ENCODE assay signal across 1 cellular context in the genomic region with DNA sequence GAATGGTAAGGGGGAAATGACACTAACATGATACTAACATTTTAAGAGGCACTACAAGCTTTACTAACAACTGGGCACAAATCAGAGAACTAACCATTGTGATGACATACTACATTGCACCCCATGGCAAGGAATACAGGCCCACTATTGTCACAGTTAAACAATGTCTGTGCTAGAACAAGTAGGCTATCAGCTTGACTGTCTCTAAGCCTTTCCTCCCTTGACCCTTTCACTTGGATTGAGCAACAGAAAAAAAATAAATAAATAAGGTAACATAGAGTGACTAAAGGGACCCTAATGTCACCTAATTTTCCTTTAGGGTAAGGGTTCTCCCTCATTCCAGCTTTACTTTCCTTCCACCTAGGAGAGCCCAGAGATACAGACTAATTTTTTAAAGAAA.
TF ChIP-seq lines count a peak whose summit lies in the region.

No MANE protein-coding gene starts in this region.

TF ChIP-seq in GM23338, 12 proteins besides CTCF, POLR2A, EP300 and RAD21 (continued from another document):
- TF ChIP-seq, protein P1, sequence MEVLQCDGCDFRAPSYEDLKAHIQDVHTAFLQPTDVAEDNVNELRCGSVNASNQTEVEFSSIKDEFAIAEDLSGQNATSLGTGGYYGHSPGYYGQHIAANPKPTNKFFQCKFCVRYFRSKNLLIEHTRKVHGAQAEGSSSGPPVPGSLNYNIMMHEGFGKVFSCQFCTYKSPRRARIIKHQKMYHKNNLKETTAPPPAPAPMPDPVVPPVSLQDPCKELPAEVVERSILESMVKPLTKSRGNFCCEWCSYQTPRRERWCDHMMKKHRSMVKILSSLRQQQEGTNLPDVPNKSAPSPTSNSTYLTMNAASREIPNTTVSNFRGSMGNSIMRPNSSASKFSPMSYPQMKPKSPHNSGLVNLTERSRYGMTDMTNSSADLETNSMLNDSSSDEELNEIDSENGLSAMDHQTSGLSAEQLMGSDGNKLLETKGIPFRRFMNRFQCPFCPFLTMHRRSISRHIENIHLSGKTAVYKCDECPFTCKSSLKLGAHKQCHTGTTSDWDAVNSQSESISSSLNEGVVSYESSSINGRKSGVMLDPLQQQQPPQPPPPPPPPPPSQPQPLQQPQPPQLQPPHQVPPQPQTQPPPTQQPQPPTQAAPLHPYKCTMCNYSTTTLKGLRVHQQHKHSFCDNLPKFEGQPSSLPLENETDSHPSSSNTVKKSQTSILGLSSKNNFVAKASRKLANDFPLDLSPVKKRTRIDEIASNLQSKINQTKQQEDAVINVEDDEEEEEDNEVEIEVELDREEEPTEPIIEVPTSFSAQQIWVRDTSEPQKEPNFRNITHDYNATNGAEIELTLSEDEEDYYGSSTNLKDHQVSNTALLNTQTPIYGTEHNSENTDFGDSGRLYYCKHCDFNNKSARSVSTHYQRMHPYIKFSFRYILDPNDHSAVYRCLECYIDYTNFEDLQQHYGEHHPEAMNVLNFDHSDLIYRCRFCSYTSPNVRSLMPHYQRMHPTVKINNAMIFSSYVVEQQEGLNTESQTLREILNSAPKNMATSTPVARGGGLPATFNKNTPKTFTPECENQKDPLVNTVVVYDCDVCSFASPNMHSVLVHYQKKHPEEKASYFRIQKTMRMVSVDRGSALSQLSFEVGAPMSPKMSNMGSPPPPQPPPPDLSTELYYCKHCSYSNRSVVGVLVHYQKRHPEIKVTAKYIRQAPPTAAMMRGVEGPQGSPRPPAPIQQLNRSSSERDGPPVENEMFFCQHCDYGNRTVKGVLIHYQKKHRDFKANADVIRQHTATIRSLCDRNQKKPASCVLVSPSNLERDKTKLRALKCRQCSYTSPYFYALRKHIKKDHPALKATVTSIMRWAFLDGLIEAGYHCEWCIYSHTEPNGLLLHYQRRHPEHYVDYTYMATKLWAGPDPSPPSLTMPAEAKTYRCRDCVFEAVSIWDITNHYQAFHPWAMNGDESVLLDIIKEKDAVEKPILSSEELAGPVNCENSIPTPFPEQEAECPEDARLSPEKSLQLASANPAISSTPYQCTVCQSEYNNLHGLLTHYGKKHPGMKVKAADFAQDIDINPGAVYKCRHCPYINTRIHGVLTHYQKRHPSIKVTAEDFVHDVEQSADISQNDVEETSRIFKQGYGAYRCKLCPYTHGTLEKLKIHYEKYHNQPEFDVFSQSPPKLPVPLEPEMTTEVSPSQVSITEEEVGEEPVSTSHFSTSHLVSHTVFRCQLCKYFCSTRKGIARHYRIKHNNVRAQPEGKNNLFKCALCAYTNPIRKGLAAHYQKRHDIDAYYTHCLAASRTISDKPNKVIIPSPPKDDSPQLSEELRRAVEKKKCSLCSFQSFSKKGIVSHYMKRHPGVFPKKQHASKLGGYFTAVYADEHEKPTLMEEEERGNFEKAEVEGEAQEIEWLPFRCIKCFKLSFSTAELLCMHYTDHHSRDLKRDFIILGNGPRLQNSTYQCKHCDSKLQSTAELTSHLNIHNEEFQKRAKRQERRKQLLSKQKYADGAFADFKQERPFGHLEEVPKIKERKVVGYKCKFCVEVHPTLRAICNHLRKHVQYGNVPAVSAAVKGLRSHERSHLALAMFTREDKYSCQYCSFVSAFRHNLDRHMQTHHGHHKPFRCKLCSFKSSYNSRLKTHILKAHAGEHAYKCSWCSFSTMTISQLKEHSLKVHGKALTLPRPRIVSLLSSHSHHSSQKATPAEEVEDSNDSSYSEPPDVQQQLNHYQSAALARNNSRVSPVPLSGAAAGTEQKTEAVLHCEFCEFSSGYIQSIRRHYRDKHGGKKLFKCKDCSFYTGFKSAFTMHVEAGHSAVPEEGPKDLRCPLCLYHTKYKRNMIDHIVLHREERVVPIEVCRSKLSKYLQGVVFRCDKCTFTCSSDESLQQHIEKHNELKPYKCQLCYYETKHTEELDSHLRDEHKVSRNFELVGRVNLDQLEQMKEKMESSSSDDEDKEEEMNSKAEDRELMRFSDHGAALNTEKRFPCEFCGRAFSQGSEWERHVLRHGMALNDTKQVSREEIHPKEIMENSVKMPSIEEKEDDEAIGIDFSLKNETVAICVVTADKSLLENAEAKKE (CRISPR knock-in tag; IDR thresholded peaks at IDR 0.05) = no peak
- TF ChIP-seq, protein P2, sequence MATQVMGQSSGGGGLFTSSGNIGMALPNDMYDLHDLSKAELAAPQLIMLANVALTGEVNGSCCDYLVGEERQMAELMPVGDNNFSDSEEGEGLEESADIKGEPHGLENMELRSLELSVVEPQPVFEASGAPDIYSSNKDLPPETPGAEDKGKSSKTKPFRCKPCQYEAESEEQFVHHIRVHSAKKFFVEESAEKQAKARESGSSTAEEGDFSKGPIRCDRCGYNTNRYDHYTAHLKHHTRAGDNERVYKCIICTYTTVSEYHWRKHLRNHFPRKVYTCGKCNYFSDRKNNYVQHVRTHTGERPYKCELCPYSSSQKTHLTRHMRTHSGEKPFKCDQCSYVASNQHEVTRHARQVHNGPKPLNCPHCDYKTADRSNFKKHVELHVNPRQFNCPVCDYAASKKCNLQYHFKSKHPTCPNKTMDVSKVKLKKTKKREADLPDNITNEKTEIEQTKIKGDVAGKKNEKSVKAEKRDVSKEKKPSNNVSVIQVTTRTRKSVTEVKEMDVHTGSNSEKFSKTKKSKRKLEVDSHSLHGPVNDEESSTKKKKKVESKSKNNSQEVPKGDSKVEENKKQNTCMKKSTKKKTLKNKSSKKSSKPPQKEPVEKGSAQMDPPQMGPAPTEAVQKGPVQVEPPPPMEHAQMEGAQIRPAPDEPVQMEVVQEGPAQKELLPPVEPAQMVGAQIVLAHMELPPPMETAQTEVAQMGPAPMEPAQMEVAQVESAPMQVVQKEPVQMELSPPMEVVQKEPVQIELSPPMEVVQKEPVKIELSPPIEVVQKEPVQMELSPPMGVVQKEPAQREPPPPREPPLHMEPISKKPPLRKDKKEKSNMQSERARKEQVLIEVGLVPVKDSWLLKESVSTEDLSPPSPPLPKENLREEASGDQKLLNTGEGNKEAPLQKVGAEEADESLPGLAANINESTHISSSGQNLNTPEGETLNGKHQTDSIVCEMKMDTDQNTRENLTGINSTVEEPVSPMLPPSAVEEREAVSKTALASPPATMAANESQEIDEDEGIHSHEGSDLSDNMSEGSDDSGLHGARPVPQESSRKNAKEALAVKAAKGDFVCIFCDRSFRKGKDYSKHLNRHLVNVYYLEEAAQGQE (IDR thresholded peaks at IDR 0.05; ENCODE audit: unreplicated experiment) = no peak
- no peak for TF ChIP-seq JUNB (IDR thresholded peaks at IDR 0.05; ENCODE audit: unreplicated experiment)
- TF ChIP-seq ETS1 (IDR thresholded peaks at IDR 0.05) = no peak
- TF ChIP-seq ZNF331 (CRISPR knock-in tag; IDR thresholded peaks at IDR 0.05; ENCODE audit: low read depth) = no peak
